ENCODE assay signal across 20 cellular contexts in the genomic region with DNA sequence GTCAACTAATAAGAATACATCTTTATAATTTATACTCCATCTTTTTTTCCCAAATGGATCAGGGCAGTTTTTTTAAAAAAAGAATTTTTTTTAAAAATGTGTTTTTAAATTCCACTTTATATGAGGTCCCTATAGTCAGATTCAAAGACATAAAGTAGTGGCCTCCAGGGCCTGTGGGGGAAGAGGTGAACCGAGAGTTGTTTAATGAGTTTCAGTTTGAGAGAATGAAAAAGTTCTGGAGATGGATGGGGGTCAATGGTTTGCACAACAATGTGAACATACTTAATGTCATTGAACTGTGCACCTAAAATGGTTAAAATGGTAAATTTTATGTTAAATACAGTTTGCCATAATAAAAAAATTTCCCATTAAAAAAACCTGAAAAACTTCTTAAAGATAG. TPM values are rescaled to one million over a fixed set of nuclear protein-coding genes. Genes with fewer than 3 reads are reported as not detected.
DNase-seq lines count a peak whose midpoint lies in the region; ATAC-seq, FAIRE-seq and TF ChIP-seq lines count a peak whose summit lies in the region.
"Had no signal": no experiment of that assay in that cellular context is flagged by ENCODE, and none has a peak within 500 bp of the region (broad histone marks: within the 10 kb centered on the region; RNA-seq: fewer than 3 reads in every experiment).

No MANE protein-coding gene starts in this region.

- H2AFZ ChIP-seq in GM12878 (ENCODE audit: control insufficient read depth, low read depth, low read length): no peak overlapping the region

- FAIRE-seq in GM12878 (lab: Jason Lieb, UNC): no peak
- FAIRE-seq: H54 had no signal

- no peak for TF ChIP-seq EP300 in GM12878 (IDR thresholded peaks at IDR 0.05; ENCODE audit: borderline replicate concordance in 1 of 2, control insufficient read depth in 1 of 2, low read depth in 2 of 2, low read length in 2 of 2)

- no peak overlapping the region for H3K4me3 ChIP-seq in GM12878
- no peak overlapping the region for H3K4me3 ChIP-seq in lower lobe of right lung
- H3K4me3 ChIP-seq: Peyer's patch, SJSA1 had no signal

- ATAC-seq in GM18505 (IDR thresholded peaks at IDR 0.05; ENCODE audit: unreplicated experiment): peak; percentile 39
- ATAC-seq in GM19351 (IDR thresholded peaks at IDR 0.05; ENCODE audit: unreplicated experiment): peak; percentile 53
- peak; percentile 63 for ATAC-seq in HG02885 (IDR thresholded peaks at IDR 0.05; ENCODE audit: poor library complexity, unreplicated experiment)
- peak; percentile 68 for ATAC-seq in GM12878
- no peak for ATAC-seq in lower lobe of right lung

- no peak for DNase-seq in GM12878 (ENCODE audit: low read depth, low spot score)
- DNase-seq in lower lobe of right lung: no peak
- DNase-seq in NAMALWA (ENCODE audit: low spot score): no peak
- no peak for DNase-seq in NK-92 treated with Interleukin-12 subunit alpha and Interleukin-12 subunit beta, amount 100 ng/mL, for 24 hours (lab: John Stamatoyannopoulos, UW)
- DNase-seq in NCI-H446 treated with DMSO at 0.1 percent for 48 hours (lab: John Stamatoyannopoulos, UW): no peak
- DNase-seq: COR-L47, DMS 273 treated with DMSO at 0.1 percent for 48 hours, DND-41, KG1, NCI-H1417 treated with DMSO at 0.1 percent for 48 hours, NCI-H1930, NCI-H345, NCI-H526, Peyer's patch, T-helper 2 cell had no signal

- RAD21 ChIA-PET in GM12878 (lab: Charles Lee; ENCODE audit: unreplicated experiment): no interaction called here

- H4K20me1 ChIP-seq in GM12878 (ENCODE audit: control insufficient read depth, insufficient read depth): peaks cover 5% of the 10 kb centered on the region; the same call in 1 of the 2 replicates

- H3K4me1 ChIP-seq in GM12878 (ENCODE audit: control insufficient read depth, insufficient read depth, low read length) (peaks cover 38% of the 10 kb centered on the region), lower lobe of right lung (peaks cover 12% of the 10 kb centered on the region)

- CTCF ChIA-PET in GM12878 (lab: Yijun Ruan, JAX): interaction anchor here (0.7 kb wide), 1 partner anchor 11 kb away, joined by 3 read pairs; no protein-coding TSS in a partner anchor

- H3K79me2 ChIP-seq in GM12878 (ENCODE audit: control insufficient read depth, insufficient read depth, low read length): peaks cover 49% of the 10 kb centered on the region

- H3K27me3 ChIP-seq in GM12878 (replicated peaks in 1 of 2; ENCODE audit: control insufficient read depth in 2 of 2, insufficient read depth in 2 of 2, low read length in 1 of 2) (no peaks in the 10 kb centered on the region), lower lobe of right lung (ENCODE audit: low read depth) (no peaks in the 10 kb centered on the region)
- H3K27me3 ChIP-seq: Peyer's patch, SJSA1 had no signal

- H3K27ac ChIP-seq in GM12878 (ENCODE audit: control insufficient read depth, insufficient read depth) (no peak overlapping the region), lower lobe of right lung (no peak overlapping the region)
- H3K27ac ChIP-seq: Peyer's patch, SJSA1 had no signal

- H3K9me3 ChIP-seq in GM12878 (replicated peaks; ENCODE audit: control insufficient read depth, insufficient read depth, low read length): no peaks in the 10 kb centered on the region
- no peaks in the 10 kb centered on the region for H3K9me3 ChIP-seq in lower lobe of right lung
- H3K9me3 ChIP-seq: Peyer's patch, SJSA1 had no signal

- POLR2A ChIA-PET in GM12878 (lab: Charles Lee): interaction anchor here (0.6 to 1.0 kb wide), 3 partner anchors 14 to 35 kb away, joined by 3 to 5 read pairs (median 3); no protein-coding TSS in a partner anchor

- intact Hi-C loops in GM12878 (cut with micrococcal nuclease; ENCODE audit: unreplicated experiment) (loop anchor here (5.0 kb wide), 1 partner anchor 53 kb away; the partner anchor contains the start of gene ZNF827), lower lobe of right lung (cut with DNase I) (no loop called here)

- TF ChIP-seq RAD21 in GM12878 (IDR thresholded peaks at IDR 0.05; ENCODE audit: insufficient read depth, low read depth, low read length): no peak

- no TSS peak for BruUV-seq in GM12878 (replicated peaks; lab: Mats Ljungman, UMichigan)

- H3K9ac ChIP-seq in GM12878 (ENCODE audit: control insufficient read depth, insufficient read depth, low read length): no peak overlapping the region

- TF ChIP-seq POLR2A in GM18505 (IDR thresholded peaks at IDR 0.05; ENCODE audit: borderline replicate concordance, extremely low read depth, insufficient read depth, insufficient read length) (no peak), GM12878 (IDR thresholded peaks at IDR 0.05; ENCODE audit: low read depth, low read length) (no peak)

- H3K36me3 ChIP-seq in GM12878 (ENCODE audit: control insufficient read depth in 2 of 2, insufficient read depth in 2 of 2, low read length in 1 of 2) (peaks cover 12 to 38% of the 10 kb centered on the region in 2 experiments), lower lobe of right lung (peaks cover 4% of the 10 kb centered on the region)

- SMC1A ChIA-PET in GM12878 (lab: Charles Lee; ENCODE audit: uncharacterized antibody, unreplicated experiment): interaction anchor here (0.5 kb wide), 1 partner anchor 33 kb away, joined by 4 read pairs; no protein-coding TSS in a partner anchor

- in situ Hi-C loops in GM12878 (cut with MboI): no loop called here

- TF ChIP-seq CTCF in GM12878 (IDR thresholded peaks at IDR 0.05 in 2 of 3, conservative IDR thresholded peaks at IDR 0.05 in 1 of 3; ENCODE audit: control insufficient read depth in 2 of 3, extremely low read depth in 1 of 3, insufficient read depth in 1 of 3, low read depth in 3 of 3, low read length in 3 of 3) (no peak), lower lobe of right lung (IDR thresholded peaks at IDR 0.05) (no peak)

- 0% methylated on average over 1 of the region's 1 CpG for WGBS in GM12878 (ENCODE audit: insufficient coverage, insufficient replicate concordance, low lambda C conversion rate, missing lambda C conversion rate)

- H3K4me2 ChIP-seq in GM12878 (ENCODE audit: control insufficient read depth, insufficient read depth): no peak overlapping the region

TF ChIP-seq in GM12878, 131 proteins besides CTCF, POLR2A, EP300 and RAD21 (continues in another document):
- TF ChIP-seq BCL11A (IDR thresholded peaks at IDR 0.05; ENCODE audit: low read depth, low read length): peak; percentile 52; the same call in 1 of the 2 replicates
- TF ChIP-seq POLR2AphosphoS2 (IDR thresholded peaks at IDR 0.05; ENCODE audit: low read depth, low read length): no peak
- TF ChIP-seq STAT3 (IDR thresholded peaks at IDR 0.05; ENCODE audit: low read depth, low read length): no peak
- peak; percentile 52; the same call in 1 of the 2 replicates for TF ChIP-seq NR2F1 (conservative IDR thresholded peaks at IDR 0.05)
- TF ChIP-seq ZBTB40 (IDR thresholded peaks at IDR 0.05; ENCODE audit: borderline replicate concordance): no peak
- no peak for TF ChIP-seq STAT1 (conservative IDR thresholded peaks at IDR 0.05)

RNA-seq across cellular contexts. Expression of gene ZNF827, which starts 53.8 kb away (rescaled TPM):
- 140 and 166 TPM in 2 replicates for total RNA-seq in GM12878 (2013; cell fraction: nucleolus; rRNA removed)
- total RNA-seq in GM12878 (2014; rRNA removed) (12.6 and 13.7 TPM in 2 replicates), GM12878 (2014; rRNA removed; fragmentation: Illumina TruSeq; extraction: Trizol) (16.5 and 17.7 TPM in 2 replicates), GM12878 (2021) (24.4 and 31.5 TPM in 2 replicates), lower lobe of right lung (11.3 TPM)
- 6.6 TPM for polyA plus RNA-seq in GM12878 (2011; ENCODE audit: low read depth)
- polyA plus RNA-seq in GM12878 (2011; rRNA removed) (12.2 and 14.6 TPM in 2 replicates), GM12878 (2014; fragmentation: Illumina TruSeq; extraction: Trizol) (17.5 and 19.6 TPM in 2 replicates), GM12878 (2014; fragmentation: Nextera tagmentation; extraction: Ambion mirVana) (1 to 10 TPM; 3.8 to 5.8 TPM), GM12878 (2014; rRNA removed) (18.6 and 19.8 TPM in 2 replicates), GM12878 (2016; fragmentation: Nextera tagmentation; extraction: Ambion mirVana) (10 to 100 TPM in 1 of 2 experiments, 1 to 10 TPM in 1; 9.1 to 11.2 TPM)
- polyA plus RNA-seq in GM12878 (2011; cell fraction: cytosol; rRNA removed): 25.9 and 26.6 TPM in 2 replicates
- 129 and 132 TPM in 2 replicates for polyA plus RNA-seq in GM12878 (2011; cell fraction: nucleus; rRNA removed)
- polyA plus RNA-seq in GM12878 (2012): 16.9 and 17.4 TPM in 2 replicates
- polyA minus RNA-seq in GM12878 (2011; rRNA and poly(A)+ RNA removed): 47.0 and 51.6 TPM in 2 replicates
- polyA minus RNA-seq in GM12878 (2011; cell fraction: cytosol; rRNA and poly(A)+ RNA removed): 11.9 and 15.4 TPM in 2 replicates
- 61.1 and 94.9 TPM in 2 replicates for polyA minus RNA-seq in GM12878 (2011; cell fraction: nucleus; rRNA and poly(A)+ RNA removed)

Comparison
In these comparisons a context has a peak if more than half of its experiments do, and no peak if none do; other contexts are left out.
1. ATAC-seq: peak in GM18505 (single experiment), GM19351 (single experiment), HG02885 (single experiment) and GM12878 (single experiment); none in lower lobe of right lung (0 of 2).